Comparison of ENCODE assay signal across 1 cellular context in genomic region chr20:3146732-3147341, GRCh38.
TF ChIP-seq lines count a peak whose summit lies in the region.

No MANE protein-coding gene starts in this region.

TF ChIP-seq in GM12878, 131 proteins besides CTCF, POLR2A, EP300 and RAD21:
- no peak for TF ChIP-seq BMI1 (IDR thresholded peaks at IDR 0.05; ENCODE audit: borderline replicate concordance)
- peak; percentile 39 for TF ChIP-seq POLR2AphosphoS5 (IDR thresholded peaks at IDR 0.05; ENCODE audit: low read length)
